In the genomic region with DNA sequence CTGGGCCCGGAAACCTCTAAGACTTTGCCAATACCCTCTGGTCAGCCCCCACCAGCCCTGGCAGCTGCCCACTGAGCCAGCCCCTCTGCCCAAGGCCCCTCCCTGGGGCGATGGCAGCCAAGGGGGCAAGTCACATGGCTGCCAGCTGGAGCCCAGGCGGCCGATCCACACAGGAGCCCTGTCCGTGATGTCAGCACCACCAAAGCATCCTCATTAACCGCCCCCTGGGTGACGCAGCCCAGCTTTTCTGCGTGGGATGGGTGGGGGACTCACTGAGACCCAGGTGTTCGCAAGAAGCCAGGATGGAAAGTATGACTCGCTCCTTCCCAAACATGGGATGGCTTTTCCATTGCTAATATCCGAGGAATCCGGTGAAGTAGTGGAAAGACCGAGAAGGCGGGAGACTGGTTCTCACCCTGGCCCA, we compare ENCODE assay signal across 14 cellular contexts. TPM values are rescaled to one million over a fixed set of nuclear protein-coding genes. Genes with fewer than 3 reads are reported as not detected.
DNase-seq lines count a peak whose midpoint lies in the region; ATAC-seq and TF ChIP-seq lines count a peak whose summit lies in the region.
"Had no signal": no experiment of that assay in that cellular context is flagged by ENCODE, and none has a peak within 500 bp of the region (broad histone marks: within the 10 kb centered on the region; RNA-seq: fewer than 3 reads in every experiment).

No MANE protein-coding gene starts in this region.

- H2AFZ ChIP-seq in GM23338: no peak overlapping the region

- TF ChIP-seq CTCF in RWPE2 (IDR thresholded peaks at IDR 0.05; ENCODE audit: poor library complexity, severe bottlenecking) (no peak), fibroblast of villous mesenchyme (IDR thresholded peaks at IDR 0.05; ENCODE audit: insufficient read depth, low read depth, low read length) (no peak), GM23338 (conservative IDR thresholded peaks at IDR 0.05; ENCODE audit: low read depth in 2 of 2) (no peak)

- H3K9me3 Mint-ChIP-seq in GM23338: no peaks in the 10 kb centered on the region; the same call in 2 of the 3 replicates
- no peaks in the 10 kb centered on the region for H3K9me3 Mint-ChIP-seq in activated naive CD4-positive, alpha-beta T cell treated with anti-CD3 and anti-CD28 coated beads, Interleukin-2, amount 50 U/mL, for 72 hours
- H3K9me3 Mint-ChIP-seq: activated naive CD4-positive, alpha-beta T cell treated with anti-CD3 and anti-CD28 coated beads for 36 hours; stimulated activated naive CD8-positive, alpha-beta T cell treated with anti-CD3 and anti-CD28 coated beads, Interleukin-15, amount 100 ng/mL, for 72 hours had no signal

- H3K4me3 Mint-ChIP-seq in GM23338: no peak overlapping the region
- H3K4me3 Mint-ChIP-seq: activated CD8-positive, alpha-beta memory T cell treated with anti-CD3 and anti-CD28 coated beads, Interleukin-2, amount 10 ng/mL, durations not matched to agents 7 days and 5 days; activated naive CD4-positive, alpha-beta T cell treated with anti-CD3 and anti-CD28 coated beads for 36 hours; H9; stimulated activated naive CD8-positive, alpha-beta T cell treated with anti-CD3 and anti-CD28 coated beads, Interleukin-15, amount 100 ng/mL, for 72 hours had no signal

- ATAC-seq in RWPE2 (ENCODE audit: low read depth): peak; percentile 50; the same call in 1 of the 3 replicates
- ATAC-seq in sciatic nerve: no peak
- no peak for ATAC-seq in GM23338
- no peak for ATAC-seq in activated naive CD4-positive, alpha-beta T cell treated with anti-CD3 and anti-CD28 coated beads, Interleukin-2, amount 50 U/mL, for 72 hours
- ATAC-seq: activated CD8-positive, alpha-beta memory T cell treated with anti-CD3 and anti-CD28 coated beads, Interleukin-2, amount 10 ng/mL, durations not matched to agents 7 days and 5 days; stimulated activated naive CD8-positive, alpha-beta T cell treated with anti-CD3 and anti-CD28 coated beads, Interleukin-15, amount 100 ng/mL, for 72 hours had no signal

- 0 out of 2 replicates have a peak, but pooled peaks cover 6% of the 10 kb centered on the region for H3F3A ChIP-seq in GM23338 (replicated peaks; ENCODE audit: low read depth)

- H3K4me2 ChIP-seq in GM23338: no peak overlapping the region

- H3K4me3 ChIP-seq in RWPE2 (ENCODE audit: severe bottlenecking): no peak overlapping the region
- H3K4me3 ChIP-seq in fibroblast of villous mesenchyme (ENCODE audit: low read depth, low read length): no peak overlapping the region
- H3K4me3 ChIP-seq in GM23338: no peak overlapping the region
- H3K4me3 ChIP-seq: SJSA1 had no signal

- H3K27ac ChIP-seq in RWPE2 (ENCODE audit: poor library complexity, severe bottlenecking) (peak overlapping the region; percentile 5), GM23338 (ENCODE audit: low read depth) (no peak overlapping the region)
- H3K27ac ChIP-seq: SJSA1 had no signal

- no peaks in the 10 kb centered on the region for H3K27me3 ChIP-seq in RWPE2 (ENCODE audit: insufficient read depth, poor library complexity, severe bottlenecking)
- peaks cover 32% of the 10 kb centered on the region for H3K27me3 ChIP-seq in GM23338 (ENCODE audit: insufficient read depth)

- H3K36me3 ChIP-seq in RWPE2 (ENCODE audit: low read depth) (no peaks in the 10 kb centered on the region), GM23338 (ENCODE audit: insufficient read depth) (no peaks in the 10 kb centered on the region)
- H3K36me3 ChIP-seq: SJSA1 had no signal

- H3K36me3 Mint-ChIP-seq in GM23338 (ENCODE audit: low read depth): no peaks in the 10 kb centered on the region
- no peaks in the 10 kb centered on the region for H3K36me3 Mint-ChIP-seq in activated naive CD4-positive, alpha-beta T cell treated with anti-CD3 and anti-CD28 coated beads, Interleukin-2, amount 50 U/mL, for 72 hours
- H3K36me3 Mint-ChIP-seq: activated CD8-positive, alpha-beta memory T cell treated with anti-CD3 and anti-CD28 coated beads, Interleukin-2, amount 10 ng/mL, durations not matched to agents 7 days and 5 days had no signal

- no peak overlapping the region for H3K27ac Mint-ChIP-seq in GM23338
- no peak overlapping the region for H3K27ac Mint-ChIP-seq in activated naive CD4-positive, alpha-beta T cell treated with anti-CD3 and anti-CD28 coated beads, Interleukin-2, amount 50 U/mL, for 72 hours
- H3K27ac Mint-ChIP-seq: activated CD8-positive, alpha-beta memory T cell treated with anti-CD3 and anti-CD28 coated beads, Interleukin-2, amount 10 ng/mL, durations not matched to agents 7 days and 5 days; activated naive CD4-positive, alpha-beta T cell treated with anti-CD3 and anti-CD28 coated beads for 36 hours; H9; stimulated activated naive CD8-positive, alpha-beta T cell treated with anti-CD3 and anti-CD28 coated beads, Interleukin-15, amount 100 ng/mL, for 72 hours had no signal

- H3K4me1 ChIP-seq in RWPE2 (ENCODE audit: insufficient read depth, poor library complexity, severe bottlenecking) (peaks cover 19% of the 10 kb centered on the region), GM23338 (ENCODE audit: insufficient read depth) (peaks cover 8% of the 10 kb centered on the region; the same call in 1 of the 2 replicates)

- DNase-seq in ELR (ENCODE audit: low read depth) (peak; percentile 67), RWPE2 (ENCODE audit: low spot score) (peak; percentile 61), fibroblast of villous mesenchyme (ENCODE audit: low read depth) (peak; percentile 61), sciatic nerve (ENCODE audit: low spot score) (peak; percentile 56), GM23338 (ENCODE audit: low spot score) (no peak), NCI-H226 (no peak)
- no peak for DNase-seq in activated naive CD4-positive, alpha-beta T cell treated with anti-CD3 and anti-CD28 coated beads, Interleukin-2, amount 50 U/mL, for 72 hours (ENCODE audit: low spot score in 2 of 2)
- DNase-seq in stimulated activated naive CD4-positive, alpha-beta T cell treated with Interleukin-2 at 50 U/mL for 16 hours (lab: John Stamatoyannopoulos, UW): no peak
- DNase-seq: activated CD8-positive, alpha-beta memory T cell treated with anti-CD3 and anti-CD28 coated beads, Interleukin-2, amount 10 ng/mL, durations not matched to agents 7 days and 5 days; activated naive CD4-positive, alpha-beta T cell treated with anti-CD3 and anti-CD28 coated beads for 36 hours; H9; NCI-H2081; stimulated activated naive CD8-positive, alpha-beta T cell treated with anti-CD3 and anti-CD28 coated beads, Interleukin-15, amount 100 ng/mL, for 72 hours had no signal

- H4K20me1 ChIP-seq in GM23338 (replicated peaks; ENCODE audit: insufficient read depth): no peaks in the 10 kb centered on the region

- H3K79me2 ChIP-seq in GM23338 (replicated peaks; ENCODE audit: insufficient read depth): no peaks in the 10 kb centered on the region

- peaks cover 5% of the 10 kb centered on the region for H3K4me1 Mint-ChIP-seq in GM23338

- no peaks in the 10 kb centered on the region for H3K9me3 ChIP-seq in RWPE2 (ENCODE audit: severe bottlenecking)
- H3K9me3 ChIP-seq: SJSA1 had no signal

- peaks cover 34% of the 10 kb centered on the region for H3K27me3 Mint-ChIP-seq in GM23338 (ENCODE audit: insufficient read depth, low read depth, poor library complexity)

- intact Hi-C loops in sciatic nerve (cut with DNase I): no loop called here

- H3K9me2 ChIP-seq in GM23338 (ENCODE audit: insufficient read depth): no peaks in the 10 kb centered on the region

TF ChIP-seq in GM23338, 12 proteins besides CTCF, POLR2A, EP300 and RAD21 (continues in another document):
- TF ChIP-seq JUNB (IDR thresholded peaks at IDR 0.05; ENCODE audit: unreplicated experiment) (no peak), REST (IDR thresholded peaks at IDR 0.05; ENCODE audit: unreplicated experiment) (no peak), STAT1 (IDR thresholded peaks at IDR 0.05; ENCODE audit: unreplicated experiment) (no peak), CREB1 (CRISPR knock-in tag; IDR thresholded peaks at IDR 0.05; ENCODE audit: low read depth) (no peak), POLR2AphosphoS5 (IDR thresholded peaks at IDR 0.05; ENCODE audit: low read depth) (no peak)

RNA-seq across cellular contexts. Expression of gene WNT7B, which starts 46.6 kb away (rescaled TPM):
- under 0.01 and 0.64 TPM in 2 replicates for total RNA-seq in fibroblast of villous mesenchyme
- not detected for total RNA-seq in sciatic nerve
- total RNA-seq in GM23338 (2014; rRNA removed; shearing (Covaris generic)): 0.10 and 3.0 TPM in 2 replicates
- 0.17 TPM in 1 of 2 replicates, not detected in the other for polyA plus RNA-seq in GM23338 (2016; fragmentation: Nextera tagmentation; extraction: Ambion mirVana)
- under 1 TPM in 1 of 2 donors, not detected in 1; 0.05 TPM for total RNA-seq in activated naive CD4-positive, alpha-beta T cell treated with anti-CD3 and anti-CD28 coated beads, Interleukin-2, amount 50 U/mL, for 72 hours
- total RNA-seq: activated CD8-positive, alpha-beta memory T cell treated with anti-CD3 and anti-CD28 coated beads, Interleukin-2, amount 10 ng/mL, durations not matched to agents 7 days and 5 days; activated naive CD4-positive, alpha-beta T cell treated with anti-CD3 and anti-CD28 coated beads for 36 hours had no signal

Comparison
In these comparisons a context has a peak if more than half of its experiments do, and no peak if none do; other contexts are left out.
1. DNase-seq: peak in ELR (single experiment), RWPE2 (single experiment), fibroblast of villous mesenchyme (single experiment) and sciatic nerve (single experiment); none in GM23338 (single experiment), NCI-H226 (single experiment), activated naive CD4-positive, alpha-beta T cell treated with anti-CD3 and anti-CD28 coated beads, Interleukin-2, amount 50 U/mL, for 72 hours (0 of 2) and stimulated activated naive CD4-positive, alpha-beta T cell treated with Interleukin-2 at 50 U/mL for 16 hours (single experiment).